23 cellular contexts compared by ENCODE assay signal in the genomic region with DNA sequence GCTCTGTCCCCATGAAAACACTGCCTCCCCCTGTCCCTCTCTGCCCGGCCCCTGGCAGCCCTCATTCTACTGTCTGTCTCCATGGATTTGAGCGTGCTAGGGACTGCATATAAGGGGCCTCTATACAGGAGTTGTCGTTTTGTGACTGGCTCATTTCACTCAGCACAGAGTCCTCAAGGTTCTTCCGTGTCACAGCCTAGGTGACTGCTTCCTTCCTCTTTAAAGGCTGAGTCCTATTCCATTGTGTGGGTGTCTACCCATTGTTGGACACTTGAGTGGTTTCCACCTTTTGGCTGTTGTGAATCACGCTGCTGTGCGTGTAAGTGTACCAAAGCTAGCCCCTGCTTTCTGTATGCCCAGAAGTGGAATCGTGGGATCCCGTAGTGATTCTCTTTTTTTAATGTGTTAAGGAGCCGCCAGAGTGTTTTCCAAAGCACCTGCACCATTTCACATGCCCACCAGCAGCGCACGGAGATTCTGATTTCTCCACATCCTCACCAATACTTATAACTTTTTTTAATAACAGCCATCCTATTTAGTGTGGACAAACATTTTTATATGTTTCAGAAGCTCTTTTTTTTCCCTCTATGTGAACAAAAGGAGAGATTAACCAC.
A peak's percentile ranks its signal among the peaks of the same experiment; 100 is the strongest.
DNase-seq lines count a peak whose midpoint lies in the region; ATAC-seq and TF ChIP-seq lines count a peak whose summit lies in the region.
"Had no signal": no experiment of that assay in that cellular context is flagged by ENCODE, and none has a peak within 500 bp of the region (broad histone marks: within the 10 kb centered on the region; RNA-seq: fewer than 3 reads in every experiment).

No MANE protein-coding gene starts in this region.

- no peak overlapping the region for H3K4me3 ChIP-seq in coronary artery
- no peak overlapping the region for H3K4me3 ChIP-seq in neural progenitor cell
- no peak overlapping the region for H3K4me3 ChIP-seq in thoracic aorta
- H3K4me3 ChIP-seq: esophagus squamous epithelium had no signal

- CTCF ChIA-PET in activated naive CD4-positive, alpha-beta T cell treated with anti-CD3 and anti-CD28 coated beads, Interleukin-2, amount 10 ng/mL, durations not matched to agents 7 days and 5 days (lab: Charles Lee), result no interaction called here

- no peaks in the 10 kb centered on the region for H3K27me3 ChIP-seq in neural progenitor cell
- no peaks in the 10 kb centered on the region for H3K27me3 ChIP-seq in thoracic aorta (replicated peaks; ENCODE audit: insufficient read depth)
- H3K27me3 ChIP-seq: esophagus squamous epithelium had no signal

- H3K9me3 Mint-ChIP-seq in activated naive CD4-positive, alpha-beta T cell treated with anti-CD3 and anti-CD28 coated beads, Interleukin-2, amount 10 ng/mL, durations not matched to agents 7 days and 5 days, result no peaks in the 10 kb centered on the region
- no peaks in the 10 kb centered on the region for H3K9me3 Mint-ChIP-seq in neural progenitor cell
- H3K9me3 Mint-ChIP-seq: activated naive CD4-positive, alpha-beta T cell treated with anti-CD3 and anti-CD28 coated beads for 36 hours; CD8-positive, alpha-beta T cell; central memory CD8-positive, alpha-beta T cell had no signal

- no peaks in the 10 kb centered on the region for H3K9me3 ChIP-seq in neural progenitor cell (ENCODE audit: low read depth)
- H3K9me3 ChIP-seq in thoracic aorta, result no peaks in the 10 kb centered on the region
- H3K9me3 ChIP-seq: esophagus squamous epithelium had no signal

- H3K36me3 ChIP-seq in neural progenitor cell (no peaks in the 10 kb centered on the region), thoracic aorta (peaks cover 5% of the 10 kb centered on the region)

- H3K4me1 ChIP-seq in neural progenitor cell (peaks cover 5% of the 10 kb centered on the region), thoracic aorta (ENCODE audit: control insufficient read depth in 1 of 2, low read depth in 2 of 2) (peaks cover 11 to 79% of the 10 kb centered on the region in 2 donors)
- H3K4me1 ChIP-seq: esophagus squamous epithelium, parathyroid adenoma had no signal

- no peak overlapping the region for H3K9ac ChIP-seq in neural progenitor cell
- H3K9ac ChIP-seq: parathyroid adenoma had no signal

- H3F3A ChIP-seq in neural progenitor cell (ENCODE audit: low read depth), result no peaks in the 10 kb centered on the region

- H3K27me3 Mint-ChIP-seq in activated naive CD4-positive, alpha-beta T cell treated with anti-CD3 and anti-CD28 coated beads, Interleukin-2, amount 10 ng/mL, durations not matched to agents 7 days and 5 days, result peaks cover 82% of the 10 kb centered on the region
- no peaks in the 10 kb centered on the region for H3K27me3 Mint-ChIP-seq in neural progenitor cell (ENCODE audit: insufficient read depth, low read depth)

- H3K4me3 Mint-ChIP-seq in activated naive CD4-positive, alpha-beta T cell treated with anti-CD3 and anti-CD28 coated beads, Interleukin-2, amount 10 ng/mL, durations not matched to agents 7 days and 5 days, result no peak overlapping the region
- no peak overlapping the region for H3K4me3 Mint-ChIP-seq in neural progenitor cell
- H3K4me3 Mint-ChIP-seq: activated naive CD4-positive, alpha-beta T cell treated with anti-CD3 and anti-CD28 coated beads for 36 hours; CD8-positive, alpha-beta T cell; central memory CD8-positive, alpha-beta T cell; naive thymus-derived CD4-positive, alpha-beta T cell had no signal

- H3K36me3 Mint-ChIP-seq in activated naive CD4-positive, alpha-beta T cell treated with anti-CD3 and anti-CD28 coated beads, Interleukin-2, amount 10 ng/mL, durations not matched to agents 7 days and 5 days, result no peaks in the 10 kb centered on the region
- H3K36me3 Mint-ChIP-seq in neural progenitor cell, result peaks cover 19% of the 10 kb centered on the region
- H3K36me3 Mint-ChIP-seq: CD8-positive, alpha-beta T cell; naive thymus-derived CD4-positive, alpha-beta T cell had no signal

- DNase-seq in activated naive CD4-positive, alpha-beta T cell treated with anti-CD3 and anti-CD28 coated beads, Interleukin-2, amount 10 ng/mL, durations not matched to agents 7 days and 5 days, result no peak
- DNase-seq in activated naive CD4-positive, alpha-beta T cell treated with anti-CD3 and anti-CD28 coated beads, Interleukin-2, amount 50 U/mL, for 16 hours, result no peak
- DNase-seq in coronary artery (ENCODE audit: low spot score) (peak; percentile 54), neural progenitor cell (ENCODE audit: low spot score) (no peak), thoracic aorta (ENCODE audit: low spot score) (no peak), NCI-H1436 (lab: John Stamatoyannopoulos, UW) (no peak)
- DNase-seq: activated CD4-positive, alpha-beta T cell treated with anti-CD3 and anti-CD28 coated beads for 48 hours; activated naive CD4-positive, alpha-beta T cell treated with anti-CD3 and anti-CD28 coated beads for 36 hours; activated T-cell treated with anti-CD3 and anti-CD28 coated beads, Interleukin-2, amount 50 U/mL, for 48 hours; AML-193; CD8-positive, alpha-beta T cell; effector CD4-positive, alpha-beta T cell; esophagus squamous epithelium; HCEC 1CT; mesendoderm; MM.1S; naive thymus-derived CD4-positive, alpha-beta T cell; NCI-H187 treated with DMSO at 0.1 percent for 48 hours had no signal

- no peak overlapping the region for H2AFZ ChIP-seq in neural progenitor cell (replicated peaks)
- H2AFZ ChIP-seq: parathyroid adenoma had no signal

- ATAC-seq in thoracic aorta (ENCODE audit: insufficient number of reproducible peaks, low FRiP score, low read depth) (no peak), GM21576 (IDR thresholded peaks at IDR 0.05; ENCODE audit: unreplicated experiment) (no peak), HG03439 (IDR thresholded peaks at IDR 0.05; ENCODE audit: unreplicated experiment) (no peak)
- ATAC-seq: CD8-positive, alpha-beta T cell; naive thymus-derived CD4-positive, alpha-beta T cell; Panc1 had no signal

- H3K4me1 Mint-ChIP-seq in activated naive CD4-positive, alpha-beta T cell treated with anti-CD3 and anti-CD28 coated beads, Interleukin-2, amount 10 ng/mL, durations not matched to agents 7 days and 5 days, result peaks cover 12% of the 10 kb centered on the region
- H3K4me1 Mint-ChIP-seq in neural progenitor cell, result peaks cover 22% of the 10 kb centered on the region

- H3K4me2 ChIP-seq in neural progenitor cell, result no peak overlapping the region

- H3K27ac Mint-ChIP-seq in activated naive CD4-positive, alpha-beta T cell treated with anti-CD3 and anti-CD28 coated beads, Interleukin-2, amount 10 ng/mL, durations not matched to agents 7 days and 5 days, result peak overlapping the region; percentile 57
- peak overlapping the region; percentile 11 for H3K27ac Mint-ChIP-seq in neural progenitor cell
- H3K27ac Mint-ChIP-seq: activated naive CD4-positive, alpha-beta T cell treated with anti-CD3 and anti-CD28 coated beads for 36 hours; CD8-positive, alpha-beta T cell; naive thymus-derived CD4-positive, alpha-beta T cell had no signal

- H3K27ac ChIP-seq in coronary artery (peak overlapping the region; percentile 15 to 40), neural progenitor cell (no peak overlapping the region), thoracic aorta (peak overlapping the region; percentile 58 to 96)
- H3K27ac ChIP-seq: parathyroid adenoma had no signal

- no peak for TF ChIP-seq CTCF in coronary artery (IDR thresholded peaks at IDR 0.05)
- no peak for TF ChIP-seq CTCF in neural progenitor cell (IDR thresholded peaks at IDR 0.05)
- TF ChIP-seq CTCF in thoracic aorta (IDR thresholded peaks at IDR 0.05), result no peak

- H4K20me1 ChIP-seq in neural progenitor cell (ENCODE audit: low read depth), result no peaks in the 10 kb centered on the region

- no peaks in the 10 kb centered on the region for H3K79me2 ChIP-seq in neural progenitor cell (ENCODE audit: low read depth)
- H3K79me2 ChIP-seq: parathyroid adenoma had no signal
